Comparison of ENCODE assay signal across 1 cellular context in genomic region chr6:112927641-112928040, GRCh38.
TF ChIP-seq lines count a peak whose summit lies in the region.

No MANE protein-coding gene starts in this region.

TF ChIP-seq in K562, 482 proteins besides CTCF, POLR2A, EP300 and RAD21 (continued from another document):
- no peak for TF ChIP-seq ZNF639 (CRISPR knock-in tag; conservative IDR thresholded peaks at IDR 0.05 in 1 of 2, IDR thresholded peaks at IDR 0.05 in 1 of 2)
- no peak for TF ChIP-seq RBM34 (IDR thresholded peaks at IDR 0.05; ENCODE audit: borderline replicate concordance, insufficient read depth, low read length)
- TF ChIP-seq ZNF696 (CRISPR knock-in tag; conservative IDR thresholded peaks at IDR 0.05): no peak
- TF ChIP-seq POU5F1 (IDR thresholded peaks at IDR 0.05; ENCODE audit: borderline replicate concordance, low read depth, low read length, partially characterized antibody): no peak
